In genomic region chr16:8547756-8548155, GRCh38 we compare ENCODE assay signal across 40 cellular contexts. TPM values are rescaled to one million over a fixed set of nuclear protein-coding genes. Genes with fewer than 3 reads are reported as not detected.
"Had no signal": no experiment of that assay in that cellular context is flagged by ENCODE, and none has a peak within 500 bp of the region (broad histone marks: within the 10 kb centered on the region; RNA-seq: fewer than 3 reads in every experiment).

No MANE protein-coding gene starts in this region.

- H3K27ac ChIP-seq: adrenal gland, breast epithelium, cardiac muscle cell, coronary artery, dorsolateral prefrontal cortex, esophagus muscularis mucosa, foreskin keratinocyte, gastrocnemius medialis, WERI-Rb-1 had no signal

- ATAC-seq: activated CD4-positive, CD25-positive, alpha-beta regulatory T cell treated with anti-CD3 and anti-CD28 coated beads, Interleukin-2, amount 50 U/mL, for 24 hours; activated CD8-positive, alpha-beta memory T cell treated with anti-CD3 and anti-CD28 coated beads, Interleukin-2, amount 10 ng/mL, durations not matched to agents 7 days and 5 days; activated CD8-positive, alpha-beta T cell treated with anti-CD3 and anti-CD28 coated beads, Interleukin-2, amount 10 ng/mL, durations not matched to agents 7 days and 5 days; activated naive CD8-positive, alpha-beta T cell treated with anti-CD3 and anti-CD28 coated beads, Interleukin-2, amount 50 U/mL, for 24 hours; effector memory CD8-positive, alpha-beta T cell; foreskin keratinocyte; gastrocnemius medialis; T-helper 17 cell had no signal

- H3K9me3 ChIP-seq: adrenal gland, breast epithelium, esophagus muscularis mucosa, gastrocnemius medialis had no signal

- H3K36me3 ChIP-seq: adrenal gland, breast epithelium, cardiac muscle cell, esophagus muscularis mucosa, gastrocnemius medialis, WERI-Rb-1 had no signal

- H3K9me3 Mint-ChIP-seq: activated CD4-positive, alpha-beta memory T cell treated with anti-CD3 and anti-CD28 coated beads for 36 hours; activated CD4-positive, alpha-beta T cell treated with anti-CD3 and anti-CD28 coated beads, Interleukin-2, amount 10 ng/mL, durations not matched to agents 24 days and 14 days; activated naive CD4-positive, alpha-beta T cell treated with anti-CD3 and anti-CD28 coated beads for 36 hours; activated naive CD4-positive, alpha-beta T cell treated with anti-CD3 and anti-CD28 coated beads, Interleukin-2, amount 50 U/mL, for 24 hours; activated naive CD8-positive, alpha-beta T cell treated with anti-CD3 and anti-CD28 coated beads for 36 hours; activated naive CD8-positive, alpha-beta T cell treated with anti-CD3 and anti-CD28 coated beads, Interleukin-2, amount 50 U/mL, for 24 hours; activated T-helper 1 cell treated with anti-CD3 and anti-CD28 coated beads, Interleukin-12 subunit alpha, Interleukin-12 subunit beta, Interleukin-2, Interleukin-4 antibody, amounts not matched to agents 30 ng/mL and 10 ng/mL and 1 ng/mL, durations not matched to agents 14 hours and 24 hours and 36 hours; activated T-helper 2 cell treated with anti-CD3 and anti-CD28 coated beads, Interferon-gamma antibody, Interleukin-2, Interleukin-4, amounts not matched to agents 10 μg/mL and 5 μg/mL and 100 μg/mL, durations not matched to agents 14 hours and 24 hours and 36 hours; dendritic cell treated with granulocyte-macrophage colony-stimulating factor and Interleukin-4, amounts not matched to agents 40 ng/mL and 50 ng/mL, for 4 days; effector memory CD8-positive, alpha-beta T cell; T-helper 2 cell treated with Interferon-gamma antibody and Interleukin-4, amounts not matched to agents 5 μg/mL and 100 μg/mL, for 36 hours had no signal

- DNase-seq: activated B cell treated with CpG ODN at 0.5 μM for 24 hours; activated CD4-positive, alpha-beta memory T cell treated with anti-CD3 and anti-CD28 coated beads for 36 hours; activated CD4-positive, alpha-beta T cell treated with anti-CD3 and anti-CD28 coated beads, Interleukin-2, amount 10 ng/mL, durations not matched to agents 24 days and 14 days; activated CD8-positive, alpha-beta memory T cell treated with anti-CD3 and anti-CD28 coated beads, Interleukin-2, amount 10 ng/mL, durations not matched to agents 7 days and 5 days; activated CD8-positive, alpha-beta memory T cell treated with anti-CD3 and anti-CD28 coated beads, Interleukin-2, amount 50 U/mL, for 4 hours; activated CD8-positive, alpha-beta T cell treated with anti-CD3 and anti-CD28 coated beads, Interleukin-2, amount 10 ng/mL, durations not matched to agents 7 days and 5 days; activated effector memory CD4-positive, alpha-beta T cell treated with anti-CD3 and anti-CD28 coated beads, Interleukin-2, amount 50 U/mL, for 16 hours; activated naive CD4-positive, alpha-beta T cell treated with anti-CD3 and anti-CD28 coated beads for 36 hours; activated naive CD8-positive, alpha-beta T cell treated with anti-CD3 and anti-CD28 coated beads for 36 hours; activated naive CD8-positive, alpha-beta T cell treated with anti-CD3 and anti-CD28 coated beads, Interleukin-2, amount 50 U/mL, for 24 hours; activated T-cell treated with anti-CD3 and anti-CD28 coated beads, Interleukin-2, amount 50 U/mL, for 1 hour; activated T-cell treated with anti-CD3 and anti-CD28 coated beads, Interleukin-2, amount 50 U/mL, for 48 hours; adrenal gland; amygdala; aorta; central memory CD4-positive, alpha-beta T cell; cerebellar nuclear complex; dorsolateral prefrontal cortex; effector CD4-positive, alpha-beta T cell; effector memory CD8-positive, alpha-beta T cell; erythroblast; foreskin keratinocyte; gastrocnemius medialis; glutamatergic neuron; T-helper 1 cell; T-helper 17 cell; T1000; WERI-Rb-1 had no signal

- H3K27ac Mint-ChIP-seq: activated B cell treated with CpG ODN at 0.5 μM for 24 hours; activated CD4-positive, alpha-beta memory T cell treated with anti-CD3 and anti-CD28 coated beads for 36 hours; activated CD4-positive, alpha-beta T cell treated with anti-CD3 and anti-CD28 coated beads, Interleukin-2, amount 10 ng/mL, durations not matched to agents 24 days and 14 days; activated CD8-positive, alpha-beta memory T cell treated with anti-CD3 and anti-CD28 coated beads, Interleukin-2, amount 10 ng/mL, durations not matched to agents 7 days and 5 days; activated CD8-positive, alpha-beta T cell treated with anti-CD3 and anti-CD28 coated beads, Interleukin-2, amount 10 ng/mL, durations not matched to agents 7 days and 5 days; activated naive CD4-positive, alpha-beta T cell treated with anti-CD3 and anti-CD28 coated beads for 36 hours; activated naive CD4-positive, alpha-beta T cell treated with anti-CD3 and anti-CD28 coated beads, Interleukin-2, amount 50 U/mL, for 24 hours; activated naive CD8-positive, alpha-beta T cell treated with anti-CD3 and anti-CD28 coated beads for 36 hours; activated naive CD8-positive, alpha-beta T cell treated with anti-CD3 and anti-CD28 coated beads, Interleukin-2, amount 50 U/mL, for 24 hours; activated T-helper 1 cell treated with anti-CD3 and anti-CD28 coated beads, Interleukin-12 subunit alpha, Interleukin-12 subunit beta, Interleukin-2, Interleukin-4 antibody, amounts not matched to agents 30 ng/mL and 10 ng/mL and 1 ng/mL, durations not matched to agents 14 hours and 24 hours and 36 hours; activated T-helper 2 cell treated with anti-CD3 and anti-CD28 coated beads, Interferon-gamma antibody, Interleukin-2, Interleukin-4, amounts not matched to agents 10 μg/mL and 5 μg/mL and 100 μg/mL, durations not matched to agents 14 hours and 24 hours and 36 hours; brain; dendritic cell treated with granulocyte-macrophage colony-stimulating factor and Interleukin-4, amounts not matched to agents 40 ng/mL and 50 ng/mL, for 4 days; effector memory CD8-positive, alpha-beta T cell; T-helper 17 cell; T-helper 2 cell treated with Interferon-gamma antibody and Interleukin-4, amounts not matched to agents 5 μg/mL and 100 μg/mL, for 36 hours had no signal

- H3K36me3 Mint-ChIP-seq: activated CD4-positive, alpha-beta memory T cell treated with anti-CD3 and anti-CD28 coated beads for 36 hours; activated CD8-positive, alpha-beta memory T cell treated with anti-CD3 and anti-CD28 coated beads, Interleukin-2, amount 10 ng/mL, durations not matched to agents 7 days and 5 days; activated naive CD8-positive, alpha-beta T cell treated with anti-CD3 and anti-CD28 coated beads for 36 hours; brain had no signal

- H3K4me3 ChIP-seq: adrenal gland, breast epithelium, cardiac muscle cell, coronary artery, dorsolateral prefrontal cortex, esophagus muscularis mucosa, gastrocnemius medialis had no signal

- H3K4me3 Mint-ChIP-seq: activated B cell treated with CpG ODN at 0.5 μM for 24 hours; activated CD4-positive, alpha-beta memory T cell treated with anti-CD3 and anti-CD28 coated beads for 36 hours; activated CD4-positive, alpha-beta T cell treated with anti-CD3 and anti-CD28 coated beads, Interleukin-2, amount 10 ng/mL, durations not matched to agents 24 days and 14 days; activated CD8-positive, alpha-beta memory T cell treated with anti-CD3 and anti-CD28 coated beads, Interleukin-2, amount 10 ng/mL, durations not matched to agents 7 days and 5 days; activated CD8-positive, alpha-beta T cell treated with anti-CD3 and anti-CD28 coated beads, Interleukin-2, amount 10 ng/mL, durations not matched to agents 7 days and 5 days; activated naive CD4-positive, alpha-beta T cell treated with anti-CD3 and anti-CD28 coated beads for 36 hours; activated naive CD4-positive, alpha-beta T cell treated with anti-CD3 and anti-CD28 coated beads, Interleukin-2, amount 50 U/mL, for 24 hours; activated naive CD8-positive, alpha-beta T cell treated with anti-CD3 and anti-CD28 coated beads for 36 hours; activated naive CD8-positive, alpha-beta T cell treated with anti-CD3 and anti-CD28 coated beads, Interleukin-2, amount 50 U/mL, for 24 hours; activated T-helper 1 cell treated with anti-CD3 and anti-CD28 coated beads, Interleukin-12 subunit alpha, Interleukin-12 subunit beta, Interleukin-2, Interleukin-4 antibody, amounts not matched to agents 30 ng/mL and 10 ng/mL and 1 ng/mL, durations not matched to agents 14 hours and 24 hours and 36 hours; brain; dendritic cell treated with granulocyte-macrophage colony-stimulating factor and Interleukin-4, amounts not matched to agents 40 ng/mL and 50 ng/mL, for 4 days; effector memory CD8-positive, alpha-beta T cell; T-helper 17 cell; T-helper 2 cell treated with Interferon-gamma antibody and Interleukin-4, amounts not matched to agents 5 μg/mL and 100 μg/mL, for 36 hours had no signal

- H3K27me3 ChIP-seq: foreskin keratinocyte had no signal

- H3K4me1 ChIP-seq: adrenal gland, breast epithelium, esophagus muscularis mucosa, foreskin keratinocyte, gastrocnemius medialis had no signal

- H3K4me1 Mint-ChIP-seq: activated B cell treated with CpG ODN at 0.5 μM for 24 hours; activated CD4-positive, alpha-beta T cell treated with anti-CD3 and anti-CD28 coated beads, Interleukin-2, amount 10 ng/mL, durations not matched to agents 24 days and 14 days; activated CD8-positive, alpha-beta memory T cell treated with anti-CD3 and anti-CD28 coated beads, Interleukin-2, amount 10 ng/mL, durations not matched to agents 7 days and 5 days; activated naive CD8-positive, alpha-beta T cell treated with anti-CD3 and anti-CD28 coated beads for 36 hours; activated naive CD8-positive, alpha-beta T cell treated with anti-CD3 and anti-CD28 coated beads, Interleukin-2, amount 50 U/mL, for 24 hours had no signal

RNA-seq across cellular contexts. Expression of gene TMEM114, which starts 42.6 kb away (rescaled TPM):
- total RNA-seq: activated B cell treated with CpG ODN at 0.5 μM for 24 hours; activated CD4-positive, alpha-beta memory T cell treated with anti-CD3 and anti-CD28 coated beads for 36 hours; activated CD4-positive, alpha-beta T cell treated with anti-CD3 and anti-CD28 coated beads, Interleukin-2, amount 10 ng/mL, durations not matched to agents 24 days and 14 days; activated CD8-positive, alpha-beta memory T cell treated with anti-CD3 and anti-CD28 coated beads for 36 hours; activated CD8-positive, alpha-beta memory T cell treated with anti-CD3 and anti-CD28 coated beads, Interleukin-2, amount 10 ng/mL, durations not matched to agents 7 days and 5 days; activated CD8-positive, alpha-beta T cell treated with anti-CD3 and anti-CD28 coated beads, Interleukin-2, amount 10 ng/mL, durations not matched to agents 7 days and 5 days; activated naive CD4-positive, alpha-beta T cell treated with anti-CD3 and anti-CD28 coated beads for 36 hours; activated naive CD8-positive, alpha-beta T cell treated with anti-CD3 and anti-CD28 coated beads for 36 hours; activated T-helper 1 cell treated with anti-CD3 and anti-CD28 coated beads, Interleukin-12 subunit alpha, Interleukin-12 subunit beta, Interleukin-2, Interleukin-4 antibody, amounts not matched to agents 30 ng/mL and 10 ng/mL and 1 ng/mL, durations not matched to agents 14 hours and 24 hours and 36 hours; activated T-helper 2 cell treated with anti-CD3 and anti-CD28 coated beads, Interferon-gamma antibody, Interleukin-2, Interleukin-4, amounts not matched to agents 10 μg/mL and 5 μg/mL and 100 μg/mL, durations not matched to agents 14 hours and 24 hours and 36 hours; adrenal gland; aorta; breast epithelium; cardiac muscle cell; esophagus muscularis mucosa; foreskin keratinocyte; gastrocnemius medialis; T-helper 17 cell had no signal
- polyA plus RNA-seq: aorta, cardiac muscle cell, foreskin keratinocyte had no signal
